ENCODE assay signal across 8 cellular contexts in genomic region chr18:48022531-48023330, GRCh38.
DNase-seq lines count a peak whose midpoint lies in the region; ATAC-seq, FAIRE-seq and TF ChIP-seq lines count a peak whose summit lies in the region.

No MANE protein-coding gene starts in this region.

- peaks cover 22% of the 10 kb centered on the region for H3K27me3 Mint-ChIP-seq in activated naive CD8-positive, alpha-beta T cell treated with anti-CD3 and anti-CD28 coated beads, Interleukin-2, amount 10 ng/mL, durations not matched to agents 7 days and 5 days
- H3K27me3 Mint-ChIP-seq in activated naive CD8-positive, alpha-beta T cell treated with anti-CD3 and anti-CD28 coated beads for 36 hours, result peaks cover 20% of the 10 kb centered on the region

- H3K79me2 ChIP-seq in MM.1S (ENCODE audit: low read length) (no peaks in the 10 kb centered on the region), HepG2 (ENCODE audit: insufficient read depth, low read length) (no peaks in the 10 kb centered on the region)

- no peak overlapping the region for H3K27ac Mint-ChIP-seq in activated naive CD8-positive, alpha-beta T cell treated with anti-CD3 and anti-CD28 coated beads, Interleukin-2, amount 10 ng/mL, durations not matched to agents 7 days and 5 days
- no peak overlapping the region for H3K27ac Mint-ChIP-seq in activated naive CD8-positive, alpha-beta T cell treated with anti-CD3 and anti-CD28 coated beads for 36 hours

- H3K36me3 Mint-ChIP-seq in activated naive CD8-positive, alpha-beta T cell treated with anti-CD3 and anti-CD28 coated beads, Interleukin-2, amount 10 ng/mL, durations not matched to agents 7 days and 5 days, result no peaks in the 10 kb centered on the region
- no peaks in the 10 kb centered on the region for H3K36me3 Mint-ChIP-seq in activated naive CD8-positive, alpha-beta T cell treated with anti-CD3 and anti-CD28 coated beads for 36 hours

- H3K4me1 Mint-ChIP-seq in activated naive CD8-positive, alpha-beta T cell treated with anti-CD3 and anti-CD28 coated beads, Interleukin-2, amount 10 ng/mL, durations not matched to agents 7 days and 5 days, result no peaks in the 10 kb centered on the region
- H3K4me1 Mint-ChIP-seq in activated naive CD8-positive, alpha-beta T cell treated with anti-CD3 and anti-CD28 coated beads for 36 hours, result peaks cover 8% of the 10 kb centered on the region

- H3K27ac ChIP-seq in MM.1S (ENCODE audit: low read length) (no peak overlapping the region), Peyer's patch (no peak overlapping the region), HepG2 (ENCODE audit: extremely low read length, insufficient read depth, low read length) (no peak overlapping the region), upper lobe of right lung (no peak overlapping the region)

- peak; percentile 59 for ATAC-seq in activated naive CD8-positive, alpha-beta T cell treated with anti-CD3 and anti-CD28 coated beads, Interleukin-2, amount 10 ng/mL, durations not matched to agents 7 days and 5 days (ENCODE audit: low read depth)
- ATAC-seq in HepG2 (peak; percentile 87), upper lobe of right lung (peak; percentile 87), GM18519 (IDR thresholded peaks at IDR 0.05; ENCODE audit: low FRiP score, unreplicated experiment) (no peak)

- no TSS peak for BruUV-seq in HepG2 (replicated peaks; lab: Mats Ljungman, UMichigan)

- H3K9me3 ChIP-seq in MM.1S (replicated peaks; ENCODE audit: insufficient read depth, low read length) (no peaks in the 10 kb centered on the region), Peyer's patch (no peaks in the 10 kb centered on the region), HepG2 (ENCODE audit: low read length) (no peaks in the 10 kb centered on the region), upper lobe of right lung (no peaks in the 10 kb centered on the region)

- 53% methylated on average over 15 of the region's 16 CpGs for WGBS in HepG2 (ENCODE audit: low lambda C conversion rate)

- intact Hi-C loops in HepG2 (cut with micrococcal nuclease; ENCODE audit: unreplicated experiment) (loop anchor here (1.0 kb wide), 1 partner anchor 246 kb away; no protein-coding TSS in a partner anchor), upper lobe of right lung (cut with DNase I) (loop anchor here (10.0 kb wide), 1 partner anchor 248 kb away; no protein-coding TSS in a partner anchor)

- H3K9me2 ChIP-seq in MM.1S (replicated peaks; ENCODE audit: insufficient read depth, low read length), result no peaks in the 10 kb centered on the region

- POLR2A ChIA-PET in activated naive CD8-positive, alpha-beta T cell treated with anti-CD3 and anti-CD28 coated beads, Interleukin-2, amount 10 ng/mL, durations not matched to agents 7 days and 5 days (lab: Charles Lee), result no interaction called here
- POLR2A ChIA-PET in HepG2 (lab: Yijun Ruan, JAX), result no interaction called here

- CTCF ChIA-PET in HepG2 (lab: Yijun Ruan, JAX; ENCODE audit: low intra/inter-chr PET ratio, low total read pairs), result interaction anchor here (2.2 kb wide), 1 partner anchor 250 kb away, joined by 23 read pairs; no protein-coding TSS in a partner anchor

- FAIRE-seq in HepG2 (lab: Jason Lieb, UNC), result no peak

- no peaks in the 10 kb centered on the region for H3F3A ChIP-seq in MM.1S (ENCODE audit: insufficient read depth, low read length)

- no peaks in the 10 kb centered on the region for H3K9me3 Mint-ChIP-seq in activated naive CD8-positive, alpha-beta T cell treated with anti-CD3 and anti-CD28 coated beads, Interleukin-2, amount 10 ng/mL, durations not matched to agents 7 days and 5 days
- H3K9me3 Mint-ChIP-seq in activated naive CD8-positive, alpha-beta T cell treated with anti-CD3 and anti-CD28 coated beads for 36 hours, result no peaks in the 10 kb centered on the region

- TF ChIP-seq CTCF in MM.1S (IDR thresholded peaks at IDR 0.05; ENCODE audit: low read length), result peak; percentile 61
- peak in 5 of 6 experiments; percentile 14 to 70 (median 67) for TF ChIP-seq CTCF in Peyer's patch (IDR thresholded peaks at IDR 0.05)
- peak; percentile 73 for TF ChIP-seq CTCF in choroid plexus epithelial cell (conservative IDR thresholded peaks at IDR 0.05; ENCODE audit: low read depth, low read length)
- TF ChIP-seq CTCF in HepG2 (CRISPR knock-in tag; IDR thresholded peaks at IDR 0.05), result peak; percentile 79
- TF ChIP-seq CTCF in upper lobe of right lung (IDR thresholded peaks at IDR 0.05), result peak; percentile 66

- H3K36me3 ChIP-seq in MM.1S (replicated peaks; ENCODE audit: insufficient read depth, low read length), result no peaks in the 10 kb centered on the region
- H3K36me3 ChIP-seq in Peyer's patch, result no peaks in the 10 kb centered on the region
- no peaks in the 10 kb centered on the region for H3K36me3 ChIP-seq in HepG2 (replicated peaks in 1 of 2; ENCODE audit: control insufficient read depth in 1 of 2, insufficient read depth in 2 of 2, low read length in 2 of 2)
- H3K36me3 ChIP-seq in upper lobe of right lung, result no peaks in the 10 kb centered on the region

- no peak overlapping the region for H3K4me3 ChIP-seq in MM.1S (ENCODE audit: low read length)
- H3K4me3 ChIP-seq in Peyer's patch, result no peak overlapping the region
- H3K4me3 ChIP-seq in choroid plexus epithelial cell (ENCODE audit: low read depth, low read length), result no peak overlapping the region
- H3K4me3 ChIP-seq in HepG2 (replicated peaks in 1 of 3; ENCODE audit: insufficient read depth in 1 of 3, low read depth in 2 of 3, low read length in 3 of 3), result no peak overlapping the region
- H3K4me3 ChIP-seq in upper lobe of right lung, result no peak overlapping the region

- H4K20me1 ChIP-seq in MM.1S (ENCODE audit: insufficient read depth, low read length) (no peaks in the 10 kb centered on the region), HepG2 (ENCODE audit: insufficient read depth, low read length) (no peaks in the 10 kb centered on the region)

- H3K4me2 ChIP-seq in MM.1S (ENCODE audit: low read depth, low read length), result no peak overlapping the region
- H3K4me2 ChIP-seq in HepG2 (ENCODE audit: low read depth, low read length), result no peak overlapping the region

- H3K4me3 Mint-ChIP-seq in activated naive CD8-positive, alpha-beta T cell treated with anti-CD3 and anti-CD28 coated beads, Interleukin-2, amount 10 ng/mL, durations not matched to agents 7 days and 5 days, result no peak overlapping the region
- no peak overlapping the region for H3K4me3 Mint-ChIP-seq in activated naive CD8-positive, alpha-beta T cell treated with anti-CD3 and anti-CD28 coated beads for 36 hours

- H2AFZ ChIP-seq in MM.1S (ENCODE audit: low read length) (0 out of 2 replicates have a peak overlapping the region, but pooled peaks have one; percentile 25), HepG2 (ENCODE audit: low read length) (no peak overlapping the region)

- no peak for DNase-seq in activated naive CD8-positive, alpha-beta T cell treated with anti-CD3 and anti-CD28 coated beads, Interleukin-2, amount 10 ng/mL, durations not matched to agents 7 days and 5 days
- DNase-seq in activated naive CD8-positive, alpha-beta T cell treated with anti-CD3 and anti-CD28 coated beads for 36 hours, result no peak
- peak; percentile 72 for DNase-seq in MM.1S
- DNase-seq in Peyer's patch, result peak in 1 of 3 donors; percentile 45
- peak; percentile 84 for DNase-seq in choroid plexus epithelial cell (ENCODE audit: low read depth)
- DNase-seq in HepG2 (ENCODE audit: low spot score), result peak; percentile 59
- DNase-seq in upper lobe of right lung, result no peak

- TF ChIP-seq RAD21 in HepG2 (CRISPR knock-in tag; IDR thresholded peaks at IDR 0.05), result peak; percentile 31; the same call in 1 of the 2 replicates

- H3K4me1 ChIP-seq in MM.1S (ENCODE audit: low read length) (no peaks in the 10 kb centered on the region), Peyer's patch (no peaks in the 10 kb centered on the region), HepG2 (ENCODE audit: insufficient read depth, low read length) (no peaks in the 10 kb centered on the region), upper lobe of right lung (peaks cover 27% of the 10 kb centered on the region)

- TF ChIP-seq POLR2A in Peyer's patch (IDR thresholded peaks at IDR 0.05) (no peak), HepG2 (IDR thresholded peaks at IDR 0.05; ENCODE audit: insufficient read depth in 1 of 2, low read depth in 2 of 2, low read length in 2 of 2) (no peak)

- in situ Hi-C loops in HepG2 (cut with HindIII; ENCODE audit: extremely low pct_ligation_motif_present, low pct_unique_long_range_greater_than_20kb), result loop anchor here (5.0 kb wide), 1 partner anchor 250 kb away; no protein-coding TSS in a partner anchor

- H3K27me3 ChIP-seq in MM.1S (replicated peaks; ENCODE audit: insufficient read depth, low read length) (no peaks in the 10 kb centered on the region), Peyer's patch (no peaks in the 10 kb centered on the region), HepG2 (ENCODE audit: control insufficient read depth in 1 of 2, insufficient read depth in 2 of 2, low read length in 2 of 2) (peaks cover 0 to 15% of the 10 kb centered on the region in 2 experiments; a peak in 1 of 5 replicates), upper lobe of right lung (no peaks in the 10 kb centered on the region)

- TF ChIP-seq EP300 in HepG2 (IDR thresholded peaks at IDR 0.05; ENCODE audit: low read depth in 2 of 2, low read length in 2 of 2) (no peak), HepG2 (CRISPR knock-in tag; IDR thresholded peaks at IDR 0.05; ENCODE audit: borderline replicate concordance) (no peak)

- H3K9ac ChIP-seq in MM.1S (ENCODE audit: low read length) (no peak overlapping the region), HepG2 (ENCODE audit: insufficient read depth, low read depth, low read length) (no peak overlapping the region)

TF ChIP-seq in HepG2, 621 proteins besides CTCF, POLR2A, EP300 and RAD21:
- TF ChIP-seq HNRNPUL1 (IDR thresholded peaks at IDR 0.05; ENCODE audit: low read depth, low read length) (no peak), SMC3 (IDR thresholded peaks at IDR 0.05; ENCODE audit: low read length) (peak; percentile 51; the same call in 1 of the 2 replicates), STAG1 (CRISPR knock-in tag; IDR thresholded peaks at IDR 0.05) (peak; percentile 79)

Comparison
In these comparisons a context has a peak if more than half of its experiments do, and no peak if none do; other contexts are left out.
1. DNase-seq: peak in MM.1S (single experiment), choroid plexus epithelial cell (single experiment) and HepG2 (single experiment); none in activated naive CD8-positive, alpha-beta T cell treated with anti-CD3 and anti-CD28 coated beads, Interleukin-2, amount 10 ng/mL, durations not matched to agents 7 days and 5 days (single experiment), activated naive CD8-positive, alpha-beta T cell treated with anti-CD3 and anti-CD28 coated beads for 36 hours (single experiment) and upper lobe of right lung (single experiment).
2. Peak in every context shown above with its lines, with median percentiles within 50 percentile points of each other: CTCF ChIP-seq.